1 cellular context compared by ENCODE assay signal in genomic region chr4:76622126-76622525, GRCh38.
TF ChIP-seq lines count a peak whose summit lies in the region.

No MANE protein-coding gene starts in this region.

TF ChIP-seq in WTC11, 78 proteins besides CTCF, POLR2A, EP300 and RAD21:
- TF ChIP-seq ERG (CRISPR knock-in tag; IDR thresholded peaks at IDR 0.05): no peak
- TF ChIP-seq AR (CRISPR knock-in tag; IDR thresholded peaks at IDR 0.05): no peak
- no peak for TF ChIP-seq IRF2 (CRISPR knock-in tag; IDR thresholded peaks at IDR 0.05; ENCODE audit: borderline replicate concordance, low read depth)
- TF ChIP-seq ZBTB21 (CRISPR knock-in tag; IDR thresholded peaks at IDR 0.05; ENCODE audit: borderline replicate concordance): no peak
- TF ChIP-seq ZNF138 (CRISPR knock-in tag; conservative IDR thresholded peaks at IDR 0.05): no peak
- TF ChIP-seq ZNF219 (CRISPR knock-in tag; IDR thresholded peaks at IDR 0.05; ENCODE audit: borderline replicate concordance): no peak
- TF ChIP-seq ARID4B (CRISPR knock-in tag; IDR thresholded peaks at IDR 0.05; ENCODE audit: borderline replicate concordance): no peak
